ENCODE assay signal across 7 cellular contexts in the genomic region with DNA sequence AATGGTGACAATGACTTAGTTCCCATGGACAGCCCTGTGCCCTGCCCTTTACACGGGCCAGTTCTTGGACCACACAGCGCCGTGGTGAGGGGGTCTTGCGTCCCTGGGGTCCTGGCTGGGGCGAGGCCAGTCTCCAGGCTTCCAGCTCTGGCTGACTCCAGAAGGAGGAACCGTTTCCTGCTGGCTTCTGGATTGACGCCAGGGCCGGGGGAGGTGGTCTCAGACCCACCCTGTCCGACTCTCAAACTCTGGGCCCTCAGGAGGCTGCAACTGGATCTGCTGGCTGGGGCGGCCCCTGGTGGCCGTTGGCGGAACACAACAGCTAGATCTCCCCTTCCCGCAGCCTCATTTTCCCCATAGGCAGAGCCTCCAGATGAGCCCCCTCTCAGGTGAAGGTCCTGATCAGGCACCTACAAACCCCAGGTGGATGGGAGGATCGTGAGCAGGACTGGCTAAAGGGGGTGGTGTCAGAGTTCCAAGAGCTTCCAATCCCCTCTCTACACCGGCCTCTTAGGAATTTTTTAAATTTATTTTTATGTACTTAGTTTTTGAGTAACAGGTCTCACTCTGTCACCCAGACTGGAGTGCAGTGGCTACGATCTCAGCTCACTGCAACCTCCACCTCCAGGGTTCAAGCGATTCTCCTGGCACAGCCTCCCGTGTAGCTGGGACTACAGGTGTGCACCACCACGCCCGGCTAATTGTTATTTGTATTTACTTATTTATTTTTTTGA. TPM values are rescaled to one million over a fixed set of nuclear protein-coding genes. Genes with fewer than 3 reads are reported as not detected.
DNase-seq lines count a peak whose midpoint lies in the region; ATAC-seq and TF ChIP-seq lines count a peak whose summit lies in the region.

No MANE protein-coding gene starts in this region.

- peak overlapping the region; percentile 69 for H4K8ac ChIP-seq in mesenchymal stem cell (ENCODE audit: low read length)

- no peak overlapping the region for H2BK5ac ChIP-seq in mesenchymal stem cell (ENCODE audit: low read depth, low read length, poor library complexity, severe bottlenecking)

- no peak overlapping the region for H3K23ac ChIP-seq in mesenchymal stem cell (ENCODE audit: low read length in 2 of 2)

- H3K9me3 ChIP-seq in mesenchymal stem cell (ENCODE audit: control insufficient read depth, low read length), result peaks cover 5% of the 10 kb centered on the region

- H3K27me3 Mint-ChIP-seq in stimulated activated naive B cell treated with anti-CD40 and anti-IgM and Interleukin-4, amounts not matched to agents 10 μg/mL and 1 μg/mL and 100 μg/mL, for 72 hours, result peaks cover 4 to 6% of the 10 kb centered on the region in 2 donors

- no peaks in the 10 kb centered on the region for H3K36me3 Mint-ChIP-seq in stimulated activated naive B cell treated with anti-CD40 and anti-IgM and Interleukin-4, amounts not matched to agents 10 μg/mL and 1 μg/mL and 100 μg/mL, for 72 hours

- no peak overlapping the region for H3K9ac ChIP-seq in mesenchymal stem cell (ENCODE audit: low read length)

- no peaks in the 10 kb centered on the region for H3K79me1 ChIP-seq in mesenchymal stem cell (replicated peaks; ENCODE audit: low read length, poor library complexity, severe bottlenecking)

- no peak overlapping the region for H3K4me2 ChIP-seq in mesenchymal stem cell (ENCODE audit: low read length, poor library complexity, severe bottlenecking)

- H3K18ac ChIP-seq in mesenchymal stem cell (ENCODE audit: low read depth in 1 of 2, low read length in 2 of 2), result peak overlapping the region; percentile 48 to 70

- no peak overlapping the region for H3K27ac ChIP-seq in mesenchymal stem cell (ENCODE audit: low read length, poor library complexity, severe bottlenecking)

- DNase-seq in GM12864 (ENCODE audit: low read depth) (no peak), NCI-H1092 (lab: John Stamatoyannopoulos, UW) (peak; percentile 25), dedifferentiated amniotic fluid mesenchymal stem cell (ENCODE audit: extremely low spot score) (peak; percentile 28), mesenchymal stem cell (peak; percentile 57)
- DNase-seq in activated CD4-positive, CD25-positive, alpha-beta regulatory T cell treated with anti-CD3 and anti-CD28 coated beads, Interleukin-2, amount 50 U/mL, for 72 hours, result peak; percentile 72
- peak; percentile 41 for DNase-seq in stimulated activated naive B cell treated with anti-CD40 and anti-IgM and Interleukin-4, amounts not matched to agents 10 μg/mL and 1 μg/mL and 100 μg/mL, for 72 hours

- peak overlapping the region; percentile 93 for H4K91ac ChIP-seq in mesenchymal stem cell (ENCODE audit: low read length)

- peak; percentile 98 for TF ChIP-seq CTCF in GM12864 (IDR thresholded peaks at IDR 0.05; ENCODE audit: low read depth, low read length, missing control alignments)

- peaks cover 10% of the 10 kb centered on the region for H3K4me1 ChIP-seq in mesenchymal stem cell (ENCODE audit: control insufficient read depth, insufficient read depth, low read depth, low read length)

- H2BK120ac ChIP-seq in mesenchymal stem cell (ENCODE audit: low read depth, low read length), result peak overlapping the region; percentile 49

- peak overlapping the region in 1 of 2 experiments; percentile 14 for H3K4ac ChIP-seq in mesenchymal stem cell (ENCODE audit: low read depth in 1 of 2, low read length in 2 of 2)

- no peak overlapping the region for H3K4me3 Mint-ChIP-seq in stimulated activated naive B cell treated with anti-CD40 and anti-IgM and Interleukin-4, amounts not matched to agents 10 μg/mL and 1 μg/mL and 100 μg/mL, for 72 hours

- no peak overlapping the region for H2BK15ac ChIP-seq in mesenchymal stem cell (ENCODE audit: low read depth, poor library complexity, severe bottlenecking)

- H3K4me1 Mint-ChIP-seq in stimulated activated naive B cell treated with anti-CD40 and anti-IgM and Interleukin-4, amounts not matched to agents 10 μg/mL and 1 μg/mL and 100 μg/mL, for 72 hours, result peaks cover 6 to 19% of the 10 kb centered on the region in 2 donors

- H3K27ac Mint-ChIP-seq in stimulated activated naive B cell treated with anti-CD40 and anti-IgM and Interleukin-4, amounts not matched to agents 10 μg/mL and 1 μg/mL and 100 μg/mL, for 72 hours, result no peak overlapping the region

- peaks cover 0 to 1% of the 10 kb centered on the region in 2 donors for H3K9me3 Mint-ChIP-seq in stimulated activated naive B cell treated with anti-CD40 and anti-IgM and Interleukin-4, amounts not matched to agents 10 μg/mL and 1 μg/mL and 100 μg/mL, for 72 hours

- H2BK12ac ChIP-seq in mesenchymal stem cell (ENCODE audit: low read length in 2 of 2), result peak overlapping the region in 1 of 2 experiments; percentile 60

- H3K14ac ChIP-seq in mesenchymal stem cell (ENCODE audit: low read length in 2 of 2), result no peak overlapping the region

- no peaks in the 10 kb centered on the region for H3K36me3 ChIP-seq in mesenchymal stem cell (ENCODE audit: control insufficient read depth in 1 of 2, insufficient read depth in 2 of 2, low read depth in 1 of 2, low read length in 2 of 2)

- no peak overlapping the region for H2AFZ ChIP-seq in mesenchymal stem cell (ENCODE audit: low read depth, low read length)

- H3K4me3 ChIP-seq in GM12864 (ENCODE audit: low read depth, low read length), result no peak overlapping the region
- H3K4me3 ChIP-seq in mesenchymal stem cell (ENCODE audit: insufficient read depth in 1 of 2, low read depth in 1 of 2, low read length in 2 of 2), result no peak overlapping the region

- peak; percentile 63 to 68 for ATAC-seq in stimulated activated naive B cell treated with anti-CD40 and anti-IgM and Interleukin-4, amounts not matched to agents 10 μg/mL and 1 μg/mL and 100 μg/mL, for 72 hours (replicated peaks)
- no peak for ATAC-seq in HG03520 (IDR thresholded peaks at IDR 0.05; ENCODE audit: unreplicated experiment)

- 54% methylated on average over 14 of the region's 20 CpGs for WGBS in mesenchymal stem cell

- H3K27me3 ChIP-seq in mesenchymal stem cell (ENCODE audit: control insufficient read depth in 1 of 2, insufficient read depth in 1 of 2, low read length in 2 of 2), result peaks cover 6 to 8% of the 10 kb centered on the region in 2 experiments

- no peak overlapping the region for H2AK5ac ChIP-seq in mesenchymal stem cell (ENCODE audit: low read length, severe bottlenecking)

RNA-seq across cellular contexts. Expression of gene CCDC194, which starts 8.0 kb away (rescaled TPM):
- 0.23 TPM for polyA plus RNA-seq in mesenchymal stem cell (2013, experiment 1 of 2)
- 0.11 TPM for polyA plus RNA-seq in mesenchymal stem cell (2013, experiment 2 of 2)

RNA-seq across cellular contexts. Expression of gene PLVAP, which starts 8.9 kb away (rescaled TPM):
- 0.04 TPM for polyA plus RNA-seq in mesenchymal stem cell (2013, experiment 1 of 2)
- polyA plus RNA-seq in mesenchymal stem cell (2013, experiment 2 of 2), result 0.33 TPM

RNA-seq across cellular contexts. Expression of gene BST2, which starts 19.4 kb away (rescaled TPM):
- 56.3 TPM for polyA plus RNA-seq in mesenchymal stem cell (2013, experiment 1 of 2)
- polyA plus RNA-seq in mesenchymal stem cell (2013, experiment 2 of 2), result 55.0 TPM

RNA-seq across cellular contexts. Expression of gene MVB12A, which starts 33.8 kb away (rescaled TPM):
- 69.3 TPM for polyA plus RNA-seq in mesenchymal stem cell (2013, experiment 1 of 2)
- polyA plus RNA-seq in mesenchymal stem cell (2013, experiment 2 of 2), result 64.2 TPM

RNA-seq across cellular contexts. Expression of gene GTPBP3, which starts 48.7 kb away (rescaled TPM):
- polyA plus RNA-seq in mesenchymal stem cell (2013, experiment 1 of 2), result 8.4 TPM
- polyA plus RNA-seq in mesenchymal stem cell (2013, experiment 2 of 2), result 8.6 TPM
